In the genomic region with DNA sequence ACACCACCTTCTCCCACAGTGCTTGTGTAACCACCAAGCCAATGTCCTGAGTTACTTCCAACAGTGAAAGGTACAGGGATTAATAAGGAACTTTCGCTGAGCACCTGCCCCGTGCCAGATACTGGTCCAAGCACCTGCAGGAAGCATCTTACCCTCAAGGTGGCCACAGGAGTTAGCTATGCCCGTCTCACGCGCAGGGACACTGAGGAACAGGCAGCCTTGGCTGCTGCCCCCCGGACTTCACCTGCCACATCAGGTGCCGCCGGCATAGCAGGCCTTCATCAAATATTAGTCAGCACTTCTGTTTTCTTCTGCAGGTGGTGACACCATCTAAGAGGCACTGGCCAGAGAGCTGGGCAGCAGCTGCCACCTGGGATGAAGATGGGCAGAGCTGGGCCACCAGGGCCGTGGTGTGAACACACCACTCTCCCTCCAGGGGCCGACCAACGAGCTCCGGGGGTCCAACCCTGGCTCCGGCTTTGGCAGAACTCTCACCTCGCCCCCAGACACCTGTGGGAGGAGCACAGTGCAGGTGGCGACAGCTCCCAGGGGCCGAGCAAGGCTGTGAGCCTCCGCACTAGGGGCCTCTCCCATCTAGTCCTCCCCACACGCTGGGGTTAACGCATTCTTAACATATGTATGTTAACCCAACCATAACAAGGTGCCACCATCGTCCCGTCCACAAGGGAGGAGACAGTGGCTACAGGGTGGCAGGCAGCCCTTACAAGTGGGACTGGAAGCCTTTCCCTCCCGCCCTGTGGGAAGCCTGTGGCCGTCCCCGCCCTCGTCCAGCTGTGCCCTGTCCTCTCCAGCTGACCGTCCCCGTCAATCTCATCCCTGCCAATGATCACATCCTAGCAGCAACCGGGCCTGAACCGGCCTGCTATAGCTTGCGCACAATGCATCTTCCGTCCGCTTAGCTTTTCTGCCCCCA, we compare ENCODE assay signal across 15 cellular contexts. TPM values are rescaled to one million over a fixed set of nuclear protein-coding genes. Genes with fewer than 3 reads are reported as not detected.
DNase-seq lines count a peak whose midpoint lies in the region; ATAC-seq and TF ChIP-seq lines count a peak whose summit lies in the region.
"Had no signal": no experiment of that assay in that cellular context is flagged by ENCODE, and none has a peak within 500 bp of the region (broad histone marks: within the 10 kb centered on the region; RNA-seq: fewer than 3 reads in every experiment).

No MANE protein-coding gene starts in this region.

- H3K27me3 Mint-ChIP-seq in activated naive CD8-positive, alpha-beta T cell: no peaks in the 10 kb centered on the region
- H3K27me3 Mint-ChIP-seq in activated naive CD8-positive, alpha-beta T cell treated with anti-CD3 and anti-CD28 coated beads for 36 hours: peaks cover 8% of the 10 kb centered on the region
- H3K27me3 Mint-ChIP-seq in immature natural killer cell (ENCODE audit: low read depth in 3 of 3) (peaks cover 5 to 11% (median 10%) of the 10 kb centered on the region in 3 donors), HFFc6 (ENCODE audit: insufficient read depth) (peaks cover 13% of the 10 kb centered on the region)

- H3K36me3 Mint-ChIP-seq in activated naive CD8-positive, alpha-beta T cell: peaks cover 1% of the 10 kb centered on the region
- H3K36me3 Mint-ChIP-seq in activated naive CD8-positive, alpha-beta T cell treated with anti-CD3 and anti-CD28 coated beads for 36 hours: peaks cover 8% of the 10 kb centered on the region
- peaks cover 0 to 2% (median 0%) of the 10 kb centered on the region in 3 donors for H3K36me3 Mint-ChIP-seq in immature natural killer cell
- no peaks in the 10 kb centered on the region for H3K36me3 Mint-ChIP-seq in HFFc6 (ENCODE audit: low read depth)

- H3K4me1 Mint-ChIP-seq in activated naive CD8-positive, alpha-beta T cell (ENCODE audit: low read depth): peaks cover 8% of the 10 kb centered on the region
- peaks cover 6% of the 10 kb centered on the region for H3K4me1 Mint-ChIP-seq in activated naive CD8-positive, alpha-beta T cell treated with anti-CD3 and anti-CD28 coated beads for 36 hours
- peaks cover 5 to 9% of the 10 kb centered on the region in 2 donors for H3K4me1 Mint-ChIP-seq in immature natural killer cell
- no peaks in the 10 kb centered on the region for H3K4me1 Mint-ChIP-seq in HFFc6 (ENCODE audit: low read depth)

- TF ChIP-seq CTCF in HFFc6 (IDR thresholded peaks at IDR 0.05): no peak

- intact Hi-C loops in sciatic nerve (cut with DNase I): no loop called here

- no peak overlapping the region for H3K27ac Mint-ChIP-seq in activated naive CD8-positive, alpha-beta T cell
- no peak overlapping the region for H3K27ac Mint-ChIP-seq in activated naive CD8-positive, alpha-beta T cell treated with anti-CD3 and anti-CD28 coated beads for 36 hours
- H3K27ac Mint-ChIP-seq in immature natural killer cell (no peak overlapping the region), HFFc6 (no peak overlapping the region)
- H3K27ac Mint-ChIP-seq: activated CD8-positive, alpha-beta T cell treated with anti-CD3 and anti-CD28 coated beads, Interleukin-2, amount 10 ng/mL, durations not matched to agents 7 days and 5 days had no signal

- no peak for ATAC-seq in sciatic nerve
- ATAC-seq in GM18511 (IDR thresholded peaks at IDR 0.05; ENCODE audit: unreplicated experiment): no peak
- ATAC-seq: activated CD8-positive, alpha-beta T cell treated with anti-CD3 and anti-CD28 coated beads, Interleukin-2, amount 10 ng/mL, durations not matched to agents 7 days and 5 days; foreskin keratinocyte; upper lobe of right lung had no signal

- no peak for DNase-seq in activated naive CD8-positive, alpha-beta T cell treated with anti-CD3 and anti-CD28 coated beads for 36 hours
- DNase-seq in immature natural killer cell (no peak), sciatic nerve (ENCODE audit: low spot score) (peak; percentile 60), HFFc6 (no peak)
- DNase-seq: activated CD8-positive, alpha-beta T cell treated with anti-CD3 and anti-CD28 coated beads, Interleukin-2, amount 10 ng/mL, durations not matched to agents 7 days and 5 days; DMS 273 treated with DMSO at 0.1 percent for 48 hours; effector memory CD4-positive, alpha-beta T cell; foreskin keratinocyte; NCI-H2029; NCI-H526 treated with DMSO at 0.1 percent for 48 hours; stimulated activated CD4-positive, alpha-beta T cell treated with anti-CD3 and anti-CD28 coated beads, Interleukin-4, amount 100 ng/mL, for 1 hour had no signal

- H3K4me3 Mint-ChIP-seq in activated naive CD8-positive, alpha-beta T cell: peak overlapping the region; percentile 47
- H3K4me3 Mint-ChIP-seq in activated naive CD8-positive, alpha-beta T cell treated with anti-CD3 and anti-CD28 coated beads for 36 hours: no peak overlapping the region
- H3K4me3 Mint-ChIP-seq in immature natural killer cell: peak overlapping the region in 4 of 5 donors; percentile 27 to 60 (median 34)
- no peak overlapping the region for H3K4me3 Mint-ChIP-seq in HFFc6
- H3K4me3 Mint-ChIP-seq: activated CD8-positive, alpha-beta T cell treated with anti-CD3 and anti-CD28 coated beads, Interleukin-2, amount 10 ng/mL, durations not matched to agents 7 days and 5 days had no signal

- no peaks in the 10 kb centered on the region for H3K9me3 Mint-ChIP-seq in activated naive CD8-positive, alpha-beta T cell (ENCODE audit: low read depth)
- H3K9me3 Mint-ChIP-seq in activated naive CD8-positive, alpha-beta T cell treated with anti-CD3 and anti-CD28 coated beads for 36 hours: peaks cover 5% of the 10 kb centered on the region
- H3K9me3 Mint-ChIP-seq in immature natural killer cell (peaks cover 0 to 4% (median 0%) of the 10 kb centered on the region in 6 donors), HFFc6 (no peaks in the 10 kb centered on the region)

RNA-seq across cellular contexts. Expression of a gene that starts 2.9 kb away (rescaled TPM):
- 100 to 1,000 TPM; 128 to 136 TPM for total RNA-seq in activated naive CD8-positive, alpha-beta T cell treated with anti-CD3 and anti-CD28 coated beads for 36 hours
- polyA plus RNA-seq in immature natural killer cell: 10 to 100 TPM; 14.9 to 84.3 (median 41.9) TPM
- total RNA-seq in sciatic nerve: 257 TPM
- total RNA-seq in HFFc6 (2021; fragmentation: NEBNext Ultra II Directional; extraction: Animal tissue kit (Norgen Biotek cat#: 25700)): 100 to 1,000 TPM; 388 to 518 (median 443) TPM

RNA-seq across cellular contexts. Expression of a gene that starts 18.8 kb away (rescaled TPM):
- under 1 TPM in 1 of 2 experiments, not detected in 1; 0.27 TPM for total RNA-seq in activated naive CD8-positive, alpha-beta T cell treated with anti-CD3 and anti-CD28 coated beads for 36 hours
- polyA plus RNA-seq in immature natural killer cell: not detected
- 0.45 TPM for total RNA-seq in sciatic nerve
- total RNA-seq in HFFc6 (2021; fragmentation: NEBNext Ultra II Directional; extraction: Animal tissue kit (Norgen Biotek cat#: 25700)): 1 to 10 TPM; 1.1 to 7.2 (median 1.7) TPM
- total RNA-seq: activated CD8-positive, alpha-beta T cell treated with anti-CD3 and anti-CD28 coated beads, Interleukin-2, amount 10 ng/mL, durations not matched to agents 7 days and 5 days had no signal

RNA-seq across cellular contexts. Expression of a gene that starts 19.5 kb away (rescaled TPM):
- total RNA-seq in activated naive CD8-positive, alpha-beta T cell treated with anti-CD3 and anti-CD28 coated beads for 36 hours: under 1 TPM; 0.16 to 0.26 TPM
- polyA plus RNA-seq in immature natural killer cell: under 1 TPM in 1 of 3 donors, not detected in 2; 0.37 TPM
- total RNA-seq in sciatic nerve: 0.13 TPM
- under 1 TPM in 2 of 6 experiments, not detected in 4; 0.07 TPM for total RNA-seq in HFFc6 (2021; fragmentation: NEBNext Ultra II Directional; extraction: Animal tissue kit (Norgen Biotek cat#: 25700))

RNA-seq across cellular contexts. Expression of a gene that starts 29.9 kb away (rescaled TPM):
- not detected for total RNA-seq in activated naive CD8-positive, alpha-beta T cell treated with anti-CD3 and anti-CD28 coated beads for 36 hours
- polyA plus RNA-seq in immature natural killer cell: not detected
- not detected for total RNA-seq in sciatic nerve
- total RNA-seq in HFFc6 (2021; fragmentation: NEBNext Ultra II Directional; extraction: Animal tissue kit (Norgen Biotek cat#: 25700)): not detected
- total RNA-seq: activated CD8-positive, alpha-beta T cell treated with anti-CD3 and anti-CD28 coated beads, Interleukin-2, amount 10 ng/mL, durations not matched to agents 7 days and 5 days; mononuclear cell; upper lobe of right lung had no signal

RNA-seq across cellular contexts. Expression of a gene that starts 36.3 kb away (rescaled TPM):
- total RNA-seq in activated naive CD8-positive, alpha-beta T cell treated with anti-CD3 and anti-CD28 coated beads for 36 hours: under 1 TPM; 0.10 to 0.20 TPM
- polyA plus RNA-seq in immature natural killer cell: not detected
- total RNA-seq in sciatic nerve: 0.94 TPM
- not detected for total RNA-seq in HFFc6 (2021; fragmentation: NEBNext Ultra II Directional; extraction: Animal tissue kit (Norgen Biotek cat#: 25700))

Comparison
In these comparisons a context has a peak if more than half of its experiments do, and no peak if none do; other contexts are left out.
1. H3K4me3 Mint-ChIP-seq: peak in activated naive CD8-positive, alpha-beta T cell (single experiment) and immature natural killer cell (4 of 5); none in activated naive CD8-positive, alpha-beta T cell treated with anti-CD3 and anti-CD28 coated beads for 36 hours (single experiment) and HFFc6 (single experiment).